ENCODE assay signal across 1 cellular context in genomic region chr7:139658919-139659675, GRCh38.
TF ChIP-seq lines count a peak whose summit lies in the region.

No MANE protein-coding gene starts in this region.

TF ChIP-seq in HepG2, 621 proteins besides CTCF, POLR2A, EP300 and RAD21 (continued from another document and continues in another):
- TF ChIP-seq ZNF687 (CRISPR knock-in tag; IDR thresholded peaks at IDR 0.05) (peak; percentile 61), AHDC1 (CRISPR knock-in tag; IDR thresholded peaks at IDR 0.05; ENCODE audit: borderline replicate concordance) (peak; percentile 37; the same call in 1 of the 2 replicates), NFIB (CRISPR knock-in tag; IDR thresholded peaks at IDR 0.05; ENCODE audit: borderline replicate concordance) (no peak), ZFY (CRISPR knock-in tag; IDR thresholded peaks at IDR 0.05) (peak; percentile 3; the same call in 1 of the 2 replicates), CAMTA2 (CRISPR knock-in tag; IDR thresholded peaks at IDR 0.05; ENCODE audit: borderline replicate concordance) (no peak), GTF3A (CRISPR knock-in tag; conservative IDR thresholded peaks at IDR 0.05) (no peak), PRPF4 (IDR thresholded peaks at IDR 0.05; ENCODE audit: low read depth, low read length, poor library complexity, severe bottlenecking) (no peak), ZNF207 (IDR thresholded peaks at IDR 0.05; ENCODE audit: borderline replicate concordance) (no peak), ZFP62 (CRISPR knock-in tag; IDR thresholded peaks at IDR 0.05) (no peak), DPF2 (CRISPR knock-in tag; IDR thresholded peaks at IDR 0.05; ENCODE audit: borderline replicate concordance, low read depth) (peak; percentile 45; the same call in 1 of the 2 replicates), ZNF33A (CRISPR knock-in tag; IDR thresholded peaks at IDR 0.05; ENCODE audit: borderline replicate concordance) (no peak), ZKSCAN1 (IDR thresholded peaks at IDR 0.05; ENCODE audit: low read length) (no peak), FOXA1 (IDR thresholded peaks at IDR 0.05) (no peak), FOXA1 (CRISPR knock-in tag; IDR thresholded peaks at IDR 0.05) (0 out of 2 replicates have a peak, but pooled peaks have one; percentile 18), ZNF350 (CRISPR knock-in tag; IDR thresholded peaks at IDR 0.05; ENCODE audit: borderline replicate concordance, low read depth) (0 out of 2 replicates have a peak, but pooled peaks have one; percentile 18), ZKSCAN5 (CRISPR knock-in tag; IDR thresholded peaks at IDR 0.05) (no peak), ZNF572 (CRISPR knock-in tag; IDR thresholded peaks at IDR 0.05) (no peak), UBTF (CRISPR knock-in tag; IDR thresholded peaks at IDR 0.05) (peak; percentile 28; the same call in 1 of the 2 replicates), ZNF574 (CRISPR knock-in tag; IDR thresholded peaks at IDR 0.05) (no peak; the same call in 1 of the 2 replicates), SIX4 (CRISPR knock-in tag; IDR thresholded peaks at IDR 0.05) (no peak), ZNF431 (CRISPR knock-in tag; IDR thresholded peaks at IDR 0.05; ENCODE audit: borderline replicate concordance, low read depth) (no peak), HDAC2 (CRISPR knock-in tag; IDR thresholded peaks at IDR 0.05) (peak; percentile 81), ZNF335 (CRISPR knock-in tag; IDR thresholded peaks at IDR 0.05) (no peak), CC2D1A (CRISPR knock-in tag; IDR thresholded peaks at IDR 0.05) (no peak), MATR3 (CRISPR knock-in tag; IDR thresholded peaks at IDR 0.05) (no peak), LCORL (IDR thresholded peaks at IDR 0.05) (0 out of 2 replicates have a peak, but pooled peaks have one; percentile 8), LCORL (CRISPR knock-in tag; IDR thresholded peaks at IDR 0.05) (peak; percentile 51; the same call in 1 of the 2 replicates), ZNF589 (CRISPR knock-in tag; conservative IDR thresholded peaks at IDR 0.05) (no peak), MZF1 (CRISPR knock-in tag; IDR thresholded peaks at IDR 0.05; ENCODE audit: borderline replicate concordance) (no peak), ZNF468 (CRISPR knock-in tag; IDR thresholded peaks at IDR 0.05) (no peak), HMG20A (CRISPR knock-in tag; IDR thresholded peaks at IDR 0.05; ENCODE audit: borderline replicate concordance) (0 out of 2 replicates have a peak, but pooled peaks have one; percentile 17), HOMEZ (CRISPR knock-in tag; IDR thresholded peaks at IDR 0.05; ENCODE audit: low read depth) (0 out of 2 replicates have a peak, but pooled peaks have one; percentile 8), CSRNP2 (CRISPR knock-in tag; conservative IDR thresholded peaks at IDR 0.05; ENCODE audit: low read depth) (no peak), GLI4 (CRISPR knock-in tag; IDR thresholded peaks at IDR 0.05; ENCODE audit: borderline replicate concordance) (no peak)
- TF ChIP-seq, protein P1, sequence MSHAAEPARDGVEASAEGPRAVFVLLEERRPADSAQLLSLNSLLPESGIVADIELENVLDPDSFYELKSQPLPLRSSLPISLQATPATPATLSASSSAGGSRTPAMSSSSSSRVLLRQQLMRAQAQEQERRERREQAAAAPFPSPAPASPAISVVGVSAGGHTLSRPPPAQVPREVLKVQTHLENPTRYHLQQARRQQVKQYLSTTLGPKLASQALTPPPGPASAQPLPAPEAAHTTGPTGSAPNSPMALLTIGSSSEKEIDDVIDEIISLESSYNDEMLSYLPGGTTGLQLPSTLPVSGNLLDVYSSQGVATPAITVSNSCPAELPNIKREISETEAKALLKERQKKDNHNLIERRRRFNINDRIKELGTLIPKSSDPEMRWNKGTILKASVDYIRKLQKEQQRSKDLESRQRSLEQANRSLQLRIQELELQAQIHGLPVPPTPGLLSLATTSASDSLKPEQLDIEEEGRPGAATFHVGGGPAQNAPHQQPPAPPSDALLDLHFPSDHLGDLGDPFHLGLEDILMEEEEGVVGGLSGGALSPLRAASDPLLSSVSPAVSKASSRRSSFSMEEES (CRISPR knock-in tag; IDR thresholded peaks at IDR 0.05): no peak
